ENCODE assay signal across 8 cellular contexts in the genomic region with DNA sequence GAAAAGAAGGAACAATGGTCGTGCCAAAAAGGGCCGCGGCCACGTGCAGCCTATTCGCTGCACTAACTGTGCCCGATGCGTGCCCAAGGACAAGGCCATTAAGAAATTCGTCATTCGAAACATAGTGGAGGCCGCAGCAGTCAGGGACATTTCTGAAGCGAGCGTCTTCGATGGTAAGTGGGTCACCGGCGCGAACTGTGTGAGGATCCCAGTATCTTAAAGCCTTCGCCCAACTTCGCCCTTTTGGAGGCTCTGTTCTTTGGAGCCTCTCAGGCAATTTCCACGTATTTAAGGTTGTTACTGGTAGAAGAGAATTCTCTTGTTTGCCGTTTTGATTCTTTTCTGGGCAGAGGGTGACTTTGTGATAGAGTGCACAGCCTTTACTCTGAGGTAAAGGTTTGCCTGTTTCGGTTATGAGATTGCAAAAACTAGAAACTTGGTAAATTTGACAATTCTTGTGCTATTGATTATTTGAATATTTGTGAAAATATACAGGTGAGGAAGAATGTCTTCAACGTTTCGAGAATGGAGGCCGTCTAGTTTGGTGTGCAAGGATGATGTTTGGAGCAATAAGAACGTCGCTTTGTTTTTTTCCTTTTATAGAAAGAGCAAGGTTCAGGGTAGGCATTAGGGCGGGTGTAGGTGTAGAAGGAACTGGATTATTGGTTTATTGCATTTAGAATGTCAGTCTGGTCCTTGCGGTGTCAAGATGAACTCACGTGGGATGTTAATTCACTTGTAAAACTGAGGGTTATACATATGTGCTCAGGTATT. TPM values are rescaled to one million over a fixed set of nuclear protein-coding genes. Genes with fewer than 3 reads are reported as not detected.
DNase-seq lines count a peak whose midpoint lies in the region; ATAC-seq and TF ChIP-seq lines count a peak whose summit lies in the region.

No MANE protein-coding gene starts in this region.

- TSS peak; percentile 86 for BruUV-seq in PC-3 (replicated peaks; lab: Mats Ljungman, UMichigan)

- peaks cover 15% of the 10 kb centered on the region for H3F3A ChIP-seq in PC-3 (ENCODE audit: low read length, unreplicated experiment)

- peaks cover 42 to 49% (median 42%) of the 10 kb centered on the region in 3 donors for H3K4me1 Mint-ChIP-seq in CD8-positive, alpha-beta memory T cell
- peaks cover 22% of the 10 kb centered on the region for H3K4me1 Mint-ChIP-seq in endothelial cell (ENCODE audit: unreplicated experiment)

- H3K36me3 Mint-ChIP-seq in CD8-positive, alpha-beta memory T cell, result peaks cover 8 to 40% (median 14%) of the 10 kb centered on the region in 3 donors
- H3K36me3 Mint-ChIP-seq in endothelial cell (ENCODE audit: low read depth, unreplicated experiment), result peaks cover 28% of the 10 kb centered on the region

- no peaks in the 10 kb centered on the region for H3K27me3 ChIP-seq in CD8-positive, alpha-beta memory T cell (ENCODE audit: insufficient read depth, low read length, poor library complexity, severe bottlenecking)
- H3K27me3 ChIP-seq in PC-3 (ENCODE audit: low read length), result no peaks in the 10 kb centered on the region
- no peaks in the 10 kb centered on the region for H3K27me3 ChIP-seq in osteoblast (ENCODE audit: insufficient read depth, low read length)

- H3K9me3 ChIP-seq in CD8-positive, alpha-beta memory T cell (ENCODE audit: low read length), result no peaks in the 10 kb centered on the region
- H3K9me3 ChIP-seq in PC-3 (ENCODE audit: low read length) (no peaks in the 10 kb centered on the region), osteoblast (ENCODE audit: low read depth, low read length) (no peaks in the 10 kb centered on the region)

- peak overlapping the region; percentile 92 for H3K4me3 ChIP-seq in CD8-positive, alpha-beta memory T cell (ENCODE audit: low read length)
- H3K4me3 ChIP-seq in PC-3 (ENCODE audit: low read length) (peak overlapping the region; percentile 80), osteoblast (ENCODE audit: insufficient read depth, low read length) (peak overlapping the region; percentile 95)

- CTCF ChIA-PET in CD8-positive, alpha-beta memory T cell (lab: Charles Lee), result no interaction called here
- CTCF ChIA-PET in PC-3 (lab: Charles Lee), result no interaction called here

- H4K20me1 ChIP-seq in PC-3 (ENCODE audit: low read length) (peaks cover 17% of the 10 kb centered on the region), osteoblast (ENCODE audit: insufficient read depth, low read length) (peaks cover 19% of the 10 kb centered on the region)

- peaks cover 27% of the 10 kb centered on the region for H3K36me3 ChIP-seq in CD8-positive, alpha-beta memory T cell (ENCODE audit: insufficient read depth, low read length)
- peaks cover 24% of the 10 kb centered on the region for H3K36me3 ChIP-seq in PC-3 (ENCODE audit: low read depth, low read length)
- peaks cover 37% of the 10 kb centered on the region for H3K36me3 ChIP-seq in osteoblast (ENCODE audit: insufficient read depth, low read length)

- peak overlapping the region; percentile 94 to 100 (median 98) for H3K4me3 Mint-ChIP-seq in CD8-positive, alpha-beta memory T cell
- H3K4me3 Mint-ChIP-seq in endothelial cell (ENCODE audit: unreplicated experiment), result peak overlapping the region; percentile 98

- no peaks in the 10 kb centered on the region for H3K9me3 Mint-ChIP-seq in CD8-positive, alpha-beta memory T cell
- no peaks in the 10 kb centered on the region for H3K9me3 Mint-ChIP-seq in endothelial cell (ENCODE audit: unreplicated experiment)

- peak overlapping the region; percentile 83 for H3K27ac ChIP-seq in CD8-positive, alpha-beta memory T cell (ENCODE audit: low read depth, low read length)
- H3K27ac ChIP-seq in PC-3 (ENCODE audit: low read length) (peak overlapping the region; percentile 76; the same call in 1 of the 2 replicates), osteoblast (ENCODE audit: low read depth, low read length) (peak overlapping the region; percentile 90)

- no peaks in the 10 kb centered on the region for H3K9me2 ChIP-seq in PC-3 (replicated peaks; ENCODE audit: low read length)

- no peak for DNase-seq in CD8-positive, alpha-beta memory T cell
- DNase-seq in PC-3 (no peak), endothelial cell (ENCODE audit: low spot score) (no peak), osteoblast (ENCODE audit: insufficient read length, low spot score, missing footprints) (no peak), NCI-H510A treated with DMSO at 0.1 percent for 48 hours (lab: John Stamatoyannopoulos, UW) (no peak), NCI-H226 (no peak), NCI-H446 (lab: John Stamatoyannopoulos, UW) (no peak)

- peak overlapping the region; percentile 87 for H3K4me2 ChIP-seq in PC-3 (ENCODE audit: low read length)
- peak overlapping the region; percentile 80 for H3K4me2 ChIP-seq in osteoblast (ENCODE audit: insufficient read depth, low read length)

- intact Hi-C loops in PC-3 (cut with micrococcal nuclease), result no loop called here

- H2AFZ ChIP-seq in PC-3 (ENCODE audit: low read length) (no peak overlapping the region), osteoblast (ENCODE audit: low read length) (no peak overlapping the region)

- H3K27me3 Mint-ChIP-seq in CD8-positive, alpha-beta memory T cell, result peaks cover 0 to 5% of the 10 kb centered on the region in 2 donors
- peaks cover 9% of the 10 kb centered on the region for H3K27me3 Mint-ChIP-seq in endothelial cell (ENCODE audit: unreplicated experiment)

- ATAC-seq in PC-3 (no peak), HG02798 (IDR thresholded peaks at IDR 0.05; ENCODE audit: poor library complexity, unreplicated experiment) (no peak)

- peak overlapping the region; percentile 96 for H3K9ac ChIP-seq in PC-3 (ENCODE audit: low read length)

- H3K79me2 ChIP-seq in PC-3 (ENCODE audit: low read length) (peaks cover 24% of the 10 kb centered on the region), osteoblast (ENCODE audit: insufficient read depth, low read length) (peaks cover 21% of the 10 kb centered on the region)

- TF ChIP-seq CTCF in PC-3 (conservative IDR thresholded peaks at IDR 0.05; ENCODE audit: low read depth, low read length), result no peak
- no peak for TF ChIP-seq CTCF in endothelial cell (IDR thresholded peaks at IDR 0.05; ENCODE audit: unreplicated experiment)
- TF ChIP-seq CTCF in osteoblast (IDR thresholded peaks at IDR 0.05; ENCODE audit: extremely low read depth, low read depth, low read length), result no peak

- POLR2A ChIA-PET in CD8-positive, alpha-beta memory T cell (lab: Charles Lee), result no interaction called here
- POLR2A ChIA-PET in PC-3 (lab: Charles Lee; ENCODE audit: unreplicated experiment), result no interaction called here

- peaks cover 21% of the 10 kb centered on the region for H3K4me1 ChIP-seq in CD8-positive, alpha-beta memory T cell (ENCODE audit: insufficient read depth, low read length)
- H3K4me1 ChIP-seq in PC-3 (ENCODE audit: insufficient read depth, low read length) (peaks cover 19% of the 10 kb centered on the region), osteoblast (ENCODE audit: insufficient read depth, low read length) (peaks cover 24% of the 10 kb centered on the region)

- H3K27ac Mint-ChIP-seq in CD8-positive, alpha-beta memory T cell, result peak overlapping the region; percentile 94 to 100 (median 98)
- peak overlapping the region; percentile 96 for H3K27ac Mint-ChIP-seq in endothelial cell (ENCODE audit: unreplicated experiment)

RNA-seq across cellular contexts. Expression of a gene that starts 0.9 kb away (rescaled TPM):
- 10 to 100 TPM; 48.8 to 59.9 TPM for total RNA-seq in CD8-positive, alpha-beta memory T cell
- 1,127 TPM for polyA plus RNA-seq in CD8-positive, alpha-beta memory T cell
- total RNA-seq in PC-3 (2014; rRNA removed) (183 and 320 TPM in 2 replicates), endothelial cell (ENCODE audit: unreplicated experiment) (45.8 TPM), osteoblast (162 and 459 TPM in 2 replicates)

RNA-seq across cellular contexts. Expression of a gene that starts 21.8 kb away (rescaled TPM):
- total RNA-seq in CD8-positive, alpha-beta memory T cell, result 10 to 100 TPM; 11.0 to 11.6 TPM
- 0.86 TPM for polyA plus RNA-seq in CD8-positive, alpha-beta memory T cell
- 1.0 and 2.8 TPM in 2 replicates for total RNA-seq in PC-3 (2014; rRNA removed)
- total RNA-seq in endothelial cell (ENCODE audit: unreplicated experiment), result 3.0 TPM
- total RNA-seq in osteoblast, result 1.2 and 2.5 TPM in 2 replicates

RNA-seq across cellular contexts. Expression of a gene that starts 37.3 kb away (rescaled TPM):
- total RNA-seq in CD8-positive, alpha-beta memory T cell, result 1 to 10 TPM; 1.7 to 1.9 TPM
- polyA plus RNA-seq in CD8-positive, alpha-beta memory T cell, result 0.63 TPM
- total RNA-seq in PC-3 (2014; rRNA removed), result 28.0 and 40.6 TPM in 2 replicates
- 4.2 TPM for total RNA-seq in endothelial cell (ENCODE audit: unreplicated experiment)
- total RNA-seq in osteoblast, result 1.1 and 2.4 TPM in 2 replicates

RNA-seq across cellular contexts. Expression of a gene that starts 45.5 kb away (rescaled TPM):
- 1 to 10 TPM; 2.3 to 2.5 TPM for total RNA-seq in CD8-positive, alpha-beta memory T cell
- polyA plus RNA-seq in CD8-positive, alpha-beta memory T cell, result 0.90 TPM
- total RNA-seq in PC-3 (2014; rRNA removed), result 18.0 and 33.9 TPM in 2 replicates
- total RNA-seq in endothelial cell (ENCODE audit: unreplicated experiment), result 31.6 TPM
- total RNA-seq in osteoblast, result 12.3 and 13.0 TPM in 2 replicates
